Comparison of ENCODE assay signal across 8 cellular contexts in the genomic region with DNA sequence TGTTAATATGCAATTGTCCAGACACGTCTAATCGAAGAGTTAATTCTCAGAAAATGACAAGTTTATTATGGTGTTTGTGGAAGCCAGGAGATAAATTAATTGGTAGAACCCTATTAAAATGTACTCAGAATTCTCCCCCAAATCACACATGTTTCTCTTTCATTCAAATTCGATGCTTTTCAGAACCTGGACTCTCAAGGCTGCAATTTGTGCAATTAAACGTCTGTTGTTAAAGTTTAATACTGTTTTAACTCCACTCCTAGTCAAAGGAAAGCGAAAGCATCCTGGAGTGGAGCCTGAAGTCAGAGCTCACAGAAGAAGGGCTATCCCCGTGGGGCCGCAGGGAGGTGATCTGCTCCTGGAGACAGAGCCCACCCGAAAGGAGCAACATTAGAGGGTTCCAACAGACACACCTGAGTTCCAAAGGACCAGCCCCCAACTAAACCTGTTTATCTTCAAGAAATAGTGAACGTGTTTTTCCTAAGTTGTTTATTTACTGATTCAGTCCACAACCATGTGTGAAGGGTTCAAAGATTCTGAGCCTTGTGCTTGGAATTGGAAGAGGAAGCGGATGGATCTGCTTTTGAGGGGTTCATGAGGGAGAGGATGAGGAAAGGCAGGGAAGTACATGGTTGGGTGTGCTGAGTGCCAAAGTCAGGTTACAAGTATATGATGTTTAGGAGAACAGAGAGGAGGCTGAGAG.
A peak's percentile ranks its signal among the peaks of the same experiment; 100 is the strongest.
DNase-seq lines count a peak whose midpoint lies in the region; ATAC-seq, FAIRE-seq and TF ChIP-seq lines count a peak whose summit lies in the region.

No MANE protein-coding gene starts in this region.

- H3K79me2 ChIP-seq in H1 (ENCODE audit: control insufficient read depth in 1 of 2, insufficient read depth in 2 of 2, low read length in 2 of 2), result no peaks in the 10 kb centered on the region

- H3K56ac ChIP-seq in H1 (replicated peaks; ENCODE audit: insufficient read length, low read depth, low read length), result no peak overlapping the region

- H3K27me3 ChIP-seq in H1 (replicated peaks in 1 of 4; ENCODE audit: control insufficient read depth in 3 of 4, extremely low read depth in 1 of 4, insufficient read depth in 3 of 4, low read length in 3 of 4), result peaks cover 5 to 30% (median 24%) of the 10 kb centered on the region in 4 experiments

- no peak overlapping the region for H2BK15ac ChIP-seq in H1 (ENCODE audit: low read length)

- H3K79me1 ChIP-seq in H1 (ENCODE audit: low read depth, low read length), result no peaks in the 10 kb centered on the region

- H3K4me2 ChIP-seq in H1 (ENCODE audit: insufficient read depth in 1 of 2, low read depth in 2 of 2, low read length in 2 of 2), result peak overlapping the region; percentile 84 to 93

- FAIRE-seq in H1 (lab: Jason Lieb, UNC), result no peak

- H3K4me3 ChIP-seq in NB4 (ENCODE audit: low read depth, low read length) (peak overlapping the region; percentile 47), H1 (ENCODE audit: extremely low read depth in 1 of 4, insufficient read depth in 2 of 4, low read depth in 3 of 4, low read length in 4 of 4) (peak overlapping the region; percentile 50 to 61 (median 58); a peak in 7 of 8 replicates)

- CTCF ChIA-PET in H1 (lab: Charles Lee; ENCODE audit: partially characterized antibody), result interaction anchor here (1.0 to 1.3 kb wide), 3 partner anchors 13 to 15 kb away, joined by 3 to 6 read pairs (median 5); no protein-coding TSS in a partner anchor

- H2AFZ ChIP-seq in H1 (ENCODE audit: low read length), result peak overlapping the region; percentile 98

- peak overlapping the region; percentile 29; the same call in 1 of the 2 replicates for H2AK5ac ChIP-seq in H1 (ENCODE audit: low read depth, low read length)

- POLR2A ChIA-PET in H1 (lab: Charles Lee; ENCODE audit: partially characterized antibody), result interaction anchor here (1.1 to 1.8 kb wide), 3 partner anchors 8 to 14 kb away, joined by 3 to 6 read pairs (median 4); no protein-coding TSS in a partner anchor

- 48% methylated on average over 10 of the region's 10 CpGs; no CpG with 5 or more reads in 1 of the 2 experiments for WGBS in H1 (ENCODE audit: extremely low coverage in 1 of 2, insufficient coverage in 1 of 2, insufficient read length in 1 of 2, insufficient replicate concordance in 2 of 2, low coverage in 1 of 2, low lambda C conversion rate in 2 of 2, missing lambda C conversion rate in 1 of 2), 2 experiments

- H3K14ac ChIP-seq in H1 (ENCODE audit: insufficient read length), result no peak overlapping the region

- H2BK120ac ChIP-seq in H1 (replicated peaks; ENCODE audit: low read depth, low read length), result no peak overlapping the region

- intact Hi-C loops in natural killer cell (cut with micrococcal nuclease), result no loop called here

- H3K9me3 ChIP-seq in H1 (ENCODE audit: insufficient read depth in 2 of 2, low read depth in 1 of 2, low read length in 1 of 2), result no peaks in the 10 kb centered on the region

- H3K27ac ChIP-seq in H1 (ENCODE audit: low read depth, low read length), result no peak overlapping the region

- H2BK12ac ChIP-seq in H1 (ENCODE audit: low read depth, low read length), result peak overlapping the region; percentile 34

- H3K9me3 Mint-ChIP-seq in natural killer cell, result no peaks in the 10 kb centered on the region

- H3K36me3 Mint-ChIP-seq in natural killer cell, result no peaks in the 10 kb centered on the region

- TF ChIP-seq POLR2A in NB4 (IDR thresholded peaks at IDR 0.05; ENCODE audit: extremely low read depth, insufficient read length) (no peak), H1 (IDR thresholded peaks at IDR 0.05; ENCODE audit: control extremely low read depth in 1 of 2, low read depth in 2 of 2, low read length in 2 of 2) (no peak), GM18505 (IDR thresholded peaks at IDR 0.05; ENCODE audit: borderline replicate concordance, extremely low read depth, insufficient read depth, insufficient read length) (no peak)

- H3K23ac ChIP-seq in H1 (ENCODE audit: insufficient read length), result no peak overlapping the region

- TF ChIP-seq RAD21 in H1 (IDR thresholded peaks at IDR 0.05 in 1 of 2, conservative IDR thresholded peaks at IDR 0.05 in 1 of 2; ENCODE audit: low read depth in 2 of 2, low read length in 2 of 2), result no peak

- no peak for TF ChIP-seq EP300 in H1 (IDR thresholded peaks at IDR 0.05; ENCODE audit: borderline replicate concordance in 1 of 2, low read depth in 2 of 2, low read length in 2 of 2)

- no peak overlapping the region for H4K8ac ChIP-seq in H1 (ENCODE audit: extremely low read depth, insufficient read depth, low read length)

- H3K27ac Mint-ChIP-seq in natural killer cell, result peak overlapping the region in 1 of 2 donors; percentile 39

- TF ChIP-seq CTCF in NB4 (IDR thresholded peaks at IDR 0.05; ENCODE audit: low read depth, low read length), result no peak
- TF ChIP-seq CTCF in H1 (IDR thresholded peaks at IDR 0.05; ENCODE audit: control extremely low read depth in 1 of 3, insufficient read depth in 1 of 3, low read depth in 1 of 3, low read length in 3 of 3), result no peak
- TF ChIP-seq CTCF in natural killer cell (IDR thresholded peaks at IDR 0.05), result no peak

- no peak overlapping the region for H2BK5ac ChIP-seq in H1 (ENCODE audit: low read depth, low read length)

- ATAC-seq in natural killer cell, result peak in 1 of 3 donors; percentile 43
- ATAC-seq in GM21576 (IDR thresholded peaks at IDR 0.05; ENCODE audit: unreplicated experiment), result no peak
- ATAC-seq in GM18505 (IDR thresholded peaks at IDR 0.05; ENCODE audit: unreplicated experiment), result no peak
- no peak for ATAC-seq in HG03469 (IDR thresholded peaks at IDR 0.05; ENCODE audit: unreplicated experiment)

- H4K20me1 ChIP-seq in H1 (replicated peaks in 1 of 2; ENCODE audit: control insufficient read depth in 1 of 2, insufficient read depth in 2 of 2, low read length in 2 of 2), result no peaks in the 10 kb centered on the region

- DNase-seq in Ammon's horn (ENCODE audit: low spot score) (peak; percentile 35), NB4 (ENCODE audit: low read depth) (no peak), H1 (ENCODE audit: low read depth in 1 of 2, low spot score in 2 of 2) (no peak), natural killer cell (no peak), ecto neural progenitor cell (ENCODE audit: low spot score) (no peak)

- peaks cover 18% of the 10 kb centered on the region in 2 donors for H3K4me1 Mint-ChIP-seq in natural killer cell

- H4K91ac ChIP-seq in H1 (replicated peaks; ENCODE audit: insufficient read length, low read length), result no peak overlapping the region

- no peak overlapping the region for H3K18ac ChIP-seq in H1 (ENCODE audit: extremely low read depth, low read length)

- H2BK20ac ChIP-seq in H1 (ENCODE audit: low read length), result no peak overlapping the region

- no peak overlapping the region for H3K4ac ChIP-seq in H1 (replicated peaks; ENCODE audit: insufficient read length, low read depth, low read length)

- H3K4me1 ChIP-seq in H1 (replicated peaks in 1 of 4; ENCODE audit: control insufficient read depth in 3 of 4, insufficient read depth in 4 of 4, low read length in 3 of 4), result peaks cover 3 to 13% (median 8%) of the 10 kb centered on the region in 4 experiments; a peak in 6 of 7 replicates

- peak overlapping the region in 1 of 4 experiments; percentile 49; a peak in 1 of 7 replicates for H3K9ac ChIP-seq in H1 (replicated peaks in 1 of 4; ENCODE audit: extremely low read depth in 1 of 4, low read depth in 3 of 4, low read length in 3 of 4)

- peaks cover 34 to 81% of the 10 kb centered on the region in 2 donors for H3K27me3 Mint-ChIP-seq in natural killer cell (ENCODE audit: low read depth in 2 of 2)

- no peak overlapping the region for H4K5ac ChIP-seq in H1 (ENCODE audit: insufficient read length, low read depth, low read length)

- H3K23me2 ChIP-seq in H1 (ENCODE audit: low read depth, low read length), result peaks cover 9% of the 10 kb centered on the region

- H3K36me3 ChIP-seq in H1 (ENCODE audit: control insufficient read depth in 2 of 4, insufficient read depth in 4 of 4, low read length in 3 of 4), result no peaks in the 10 kb centered on the region

- H3K4me3 Mint-ChIP-seq in natural killer cell, result peak overlapping the region; percentile 87

TF ChIP-seq in H1, 55 proteins besides CTCF, POLR2A, EP300 and RAD21:
- 0 out of 2 replicates have a peak, but pooled peaks have one; percentile 4 for TF ChIP-seq PHF8 (conservative IDR thresholded peaks at IDR 0.05; ENCODE audit: low read depth, low read length)
- no peak for TF ChIP-seq SIX5 (IDR thresholded peaks at IDR 0.05; ENCODE audit: low read depth, low read length)
